ENCODE assay signal across 1 cellular context in the genomic region with DNA sequence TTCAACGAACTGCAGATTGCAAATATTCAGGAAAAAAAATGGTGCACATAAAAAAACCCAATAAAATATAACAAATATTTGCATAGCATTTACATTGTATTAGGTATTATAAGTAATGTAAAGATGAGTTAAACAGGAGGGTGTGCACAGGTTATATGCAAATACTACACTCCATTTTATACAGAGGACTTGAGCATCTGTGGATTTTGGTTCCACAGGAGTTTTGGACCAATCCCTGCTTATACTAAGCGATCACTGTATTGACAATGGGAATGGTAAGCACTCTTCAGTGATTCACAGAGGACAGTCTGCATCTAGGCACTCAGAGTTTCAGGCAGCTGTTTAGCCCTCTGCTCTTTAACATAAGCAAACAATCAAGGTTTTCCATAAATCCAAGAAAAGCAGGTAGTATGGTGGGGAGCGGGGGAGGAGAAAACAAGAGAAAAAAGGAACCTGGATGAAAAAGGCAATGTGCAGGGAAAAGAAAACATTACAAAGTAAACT.
TF ChIP-seq lines count a peak whose summit lies in the region.

No MANE protein-coding gene starts in this region.

TF ChIP-seq in IMR-90, 13 proteins besides CTCF, POLR2A, EP300 and RAD21 (continued from another document):
- TF ChIP-seq, protein P1, sequence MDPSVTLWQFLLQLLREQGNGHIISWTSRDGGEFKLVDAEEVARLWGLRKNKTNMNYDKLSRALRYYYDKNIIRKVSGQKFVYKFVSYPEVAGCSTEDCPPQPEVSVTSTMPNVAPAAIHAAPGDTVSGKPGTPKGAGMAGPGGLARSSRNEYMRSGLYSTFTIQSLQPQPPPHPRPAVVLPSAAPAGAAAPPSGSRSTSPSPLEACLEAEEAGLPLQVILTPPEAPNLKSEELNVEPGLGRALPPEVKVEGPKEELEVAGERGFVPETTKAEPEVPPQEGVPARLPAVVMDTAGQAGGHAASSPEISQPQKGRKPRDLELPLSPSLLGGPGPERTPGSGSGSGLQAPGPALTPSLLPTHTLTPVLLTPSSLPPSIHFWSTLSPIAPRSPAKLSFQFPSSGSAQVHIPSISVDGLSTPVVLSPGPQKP (IDR thresholded peaks at IDR 0.05; ENCODE audit: borderline replicate concordance, low read depth, low read length): no peak
- TF ChIP-seq NFE2L2 (IDR thresholded peaks at IDR 0.05; ENCODE audit: low read depth, low read length): no peak
